ENCODE assay signal across 8 cellular contexts in the genomic region with DNA sequence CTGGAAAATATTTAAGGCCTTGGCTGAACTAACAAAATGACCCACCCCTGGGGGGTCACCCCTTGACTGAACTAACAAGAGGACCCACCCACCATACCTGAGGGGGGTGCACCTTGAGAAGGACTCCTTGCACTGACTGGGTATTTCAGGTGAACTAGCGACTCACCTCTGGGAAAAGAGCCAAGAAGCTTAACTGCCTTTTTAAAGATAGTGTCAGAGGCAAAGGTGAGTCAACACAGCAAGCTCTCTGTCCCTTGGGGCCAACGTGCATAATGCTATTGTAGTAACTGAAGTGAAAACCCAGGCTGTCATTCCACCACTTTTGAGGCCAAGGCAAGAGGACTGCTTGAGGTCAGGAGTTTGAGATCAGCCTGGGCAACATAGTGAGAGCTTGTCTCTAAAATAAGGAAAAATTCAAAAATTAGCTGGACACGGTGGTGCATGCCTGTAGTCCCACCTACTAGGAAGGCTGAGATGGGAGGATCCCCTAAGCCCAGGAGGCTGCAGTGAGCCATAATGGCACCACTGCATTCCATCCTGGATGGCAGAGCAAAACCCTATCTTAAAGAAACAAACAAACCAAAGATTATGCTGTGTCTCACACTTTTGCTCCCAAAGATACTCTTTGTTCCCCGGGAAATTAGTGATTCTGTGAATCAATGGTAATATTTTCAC. TPM values are rescaled to one million over a fixed set of nuclear protein-coding genes. Genes with fewer than 3 reads are reported as not detected.
DNase-seq lines count a peak whose midpoint lies in the region; ATAC-seq and TF ChIP-seq lines count a peak whose summit lies in the region.

No MANE protein-coding gene starts in this region.

- H3K79me2 ChIP-seq in trophoblast cell (ENCODE audit: control insufficient read depth, insufficient read depth, low read length, poor library complexity), result no peaks in the 10 kb centered on the region

- H3K4ac ChIP-seq in trophoblast cell (ENCODE audit: low read depth, low read length), result no peak overlapping the region

- H2BK5ac ChIP-seq in trophoblast cell (ENCODE audit: low read depth, low read length, poor library complexity), result no peak overlapping the region

- no peak overlapping the region for H3K18ac ChIP-seq in trophoblast cell (ENCODE audit: low read length)

- peak overlapping the region; percentile 54 for H3K27ac ChIP-seq in trophoblast cell (ENCODE audit: low read depth, low read length)
- H3K27ac ChIP-seq in esophagus muscularis mucosa (replicated peaks in 1 of 4), result no peak overlapping the region

- no peaks in the 10 kb centered on the region for H3K79me1 ChIP-seq in trophoblast cell (ENCODE audit: low read length)

- H4K8ac ChIP-seq in trophoblast cell (ENCODE audit: low read depth, low read length), result no peak overlapping the region

- ATAC-seq in GM18861 (IDR thresholded peaks at IDR 0.05; ENCODE audit: unreplicated experiment) (peak; percentile 69), HG03280 (IDR thresholded peaks at IDR 0.05; ENCODE audit: unreplicated experiment) (no peak), HG02970 (IDR thresholded peaks at IDR 0.05; ENCODE audit: low FRiP score, unreplicated experiment) (no peak)

- H2AFZ ChIP-seq in trophoblast cell (ENCODE audit: insufficient read depth, low read length, poor library complexity), result no peak overlapping the region

- no peak overlapping the region for H3K14ac ChIP-seq in trophoblast cell (ENCODE audit: low read length)

- H4K91ac ChIP-seq in trophoblast cell (ENCODE audit: low read depth, low read length), result no peak overlapping the region

- no peak for TF ChIP-seq EP300 in esophagus muscularis mucosa (IDR thresholded peaks at IDR 0.05)

- H3K27me3 ChIP-seq in adipocyte (replicated peaks; ENCODE audit: control insufficient read depth, insufficient read depth, low read length) (no peaks in the 10 kb centered on the region), trophoblast cell (ENCODE audit: insufficient read depth, low read length) (no peaks in the 10 kb centered on the region), esophagus muscularis mucosa (peaks cover 0 to 33% (median 0%) of the 10 kb centered on the region in 4 donors)

- no peak overlapping the region for H3K23ac ChIP-seq in trophoblast cell (ENCODE audit: low read length)

- WGBS in trophoblast cell (ENCODE audit: extremely low coverage, insufficient coverage, insufficient read length), result no CpG with 5 or more reads among the region's 4 CpGs
- 67% methylated on average over 4 of the region's 4 CpGs for WGBS in esophagus muscularis mucosa

- H3K9me3 ChIP-seq in adipocyte (ENCODE audit: control insufficient read depth, low read length), result peaks cover 5% of the 10 kb centered on the region
- H3K9me3 ChIP-seq in trophoblast cell (ENCODE audit: insufficient read depth, low read depth, low read length), result no peaks in the 10 kb centered on the region
- peaks cover 0 to 9% (median 2%) of the 10 kb centered on the region in 4 donors for H3K9me3 ChIP-seq in esophagus muscularis mucosa

- DNase-seq in LHCN-M2 (ENCODE audit: low read depth) (peak; percentile 61), adipocyte (ENCODE audit: low read depth) (peak; percentile 9), trophoblast cell (peak; percentile 77 to 82), esophagus muscularis mucosa (ENCODE audit: extremely low spot score) (no peak)
- DNase-seq in activated CD8-positive, alpha-beta memory T cell treated with anti-CD3 and anti-CD28 coated beads, Interleukin-2, amount 50 U/mL, for 4 hours, result no peak

- intact Hi-C loops in esophagus muscularis mucosa (cut with DNase I), result no loop called here

- H3K4me1 ChIP-seq in adipocyte (ENCODE audit: control insufficient read depth, insufficient read depth, low read length) (peaks cover 4% of the 10 kb centered on the region), trophoblast cell (ENCODE audit: control insufficient read depth in 1 of 2, insufficient read depth in 2 of 2, low read length in 2 of 2) (peaks cover 6 to 7% of the 10 kb centered on the region in 2 experiments), esophagus muscularis mucosa (no peaks in the 10 kb centered on the region)

- H2BK12ac ChIP-seq in trophoblast cell (ENCODE audit: low read length), result no peak overlapping the region

- no peak for TF ChIP-seq POLR2A in esophagus muscularis mucosa (IDR thresholded peaks at IDR 0.05; ENCODE audit: low read depth)

- H2BK120ac ChIP-seq in trophoblast cell (ENCODE audit: insufficient read depth, low read length, poor library complexity), result no peak overlapping the region

- no peak overlapping the region for H2AK5ac ChIP-seq in trophoblast cell (ENCODE audit: low read length)

- H3K9ac ChIP-seq in adipocyte (ENCODE audit: low read length) (no peak overlapping the region), trophoblast cell (ENCODE audit: low read length) (no peak overlapping the region)

- H3K4me3 ChIP-seq in adipocyte (ENCODE audit: low read length) (no peak overlapping the region), trophoblast cell (ENCODE audit: low read depth, low read length) (no peak overlapping the region), esophagus muscularis mucosa (no peak overlapping the region)

- no peak overlapping the region for H4K12ac ChIP-seq in trophoblast cell (ENCODE audit: low read depth, low read length)

- H3K4me2 ChIP-seq in trophoblast cell (ENCODE audit: low read length), result peak overlapping the region; percentile 36

- H3K36me3 ChIP-seq in adipocyte (ENCODE audit: control insufficient read depth, insufficient read depth, low read length, severe bottlenecking) (no peaks in the 10 kb centered on the region), trophoblast cell (ENCODE audit: control insufficient read depth in 1 of 2, insufficient read depth in 2 of 2, low read length in 2 of 2) (no peaks in the 10 kb centered on the region), esophagus muscularis mucosa (no peaks in the 10 kb centered on the region)

- no peak for TF ChIP-seq CTCF in esophagus muscularis mucosa (IDR thresholded peaks at IDR 0.05)

RNA-seq across cellular contexts. Expression of a gene that starts 36.4 kb away (rescaled TPM):
- total RNA-seq in LHCN-M2 (2014; rRNA removed) (1.7 and 2.5 TPM in 2 replicates), esophagus muscularis mucosa (10 to 100 TPM; 18.9 to 26.1 (median 23.8) TPM)
- polyA plus RNA-seq in LHCN-M2 (2012), result 1.4 TPM
- polyA plus RNA-seq in trophoblast cell (2013), result 7.3 and 7.9 TPM in 2 replicates

Comparison
In these comparisons a context has a peak if more than half of its experiments do, and no peak if none do; other contexts are left out.
1. DNase-seq: peak in LHCN-M2 (single experiment), adipocyte (single experiment) and trophoblast cell (2 of 2); none in activated CD8-positive, alpha-beta memory T cell treated with anti-CD3 and anti-CD28 coated beads, Interleukin-2, amount 50 U/mL, for 4 hours (single experiment) and esophagus muscularis mucosa (single experiment).